1 cellular context compared by ENCODE assay signal in genomic region chr7:47766151-47766550, GRCh38.
TF ChIP-seq lines count a peak whose summit lies in the region.

No MANE protein-coding gene starts in this region.

TF ChIP-seq in A549, 52 proteins besides CTCF, POLR2A, EP300 and RAD21 (continued from another document):
- TF ChIP-seq, protein P1, sequence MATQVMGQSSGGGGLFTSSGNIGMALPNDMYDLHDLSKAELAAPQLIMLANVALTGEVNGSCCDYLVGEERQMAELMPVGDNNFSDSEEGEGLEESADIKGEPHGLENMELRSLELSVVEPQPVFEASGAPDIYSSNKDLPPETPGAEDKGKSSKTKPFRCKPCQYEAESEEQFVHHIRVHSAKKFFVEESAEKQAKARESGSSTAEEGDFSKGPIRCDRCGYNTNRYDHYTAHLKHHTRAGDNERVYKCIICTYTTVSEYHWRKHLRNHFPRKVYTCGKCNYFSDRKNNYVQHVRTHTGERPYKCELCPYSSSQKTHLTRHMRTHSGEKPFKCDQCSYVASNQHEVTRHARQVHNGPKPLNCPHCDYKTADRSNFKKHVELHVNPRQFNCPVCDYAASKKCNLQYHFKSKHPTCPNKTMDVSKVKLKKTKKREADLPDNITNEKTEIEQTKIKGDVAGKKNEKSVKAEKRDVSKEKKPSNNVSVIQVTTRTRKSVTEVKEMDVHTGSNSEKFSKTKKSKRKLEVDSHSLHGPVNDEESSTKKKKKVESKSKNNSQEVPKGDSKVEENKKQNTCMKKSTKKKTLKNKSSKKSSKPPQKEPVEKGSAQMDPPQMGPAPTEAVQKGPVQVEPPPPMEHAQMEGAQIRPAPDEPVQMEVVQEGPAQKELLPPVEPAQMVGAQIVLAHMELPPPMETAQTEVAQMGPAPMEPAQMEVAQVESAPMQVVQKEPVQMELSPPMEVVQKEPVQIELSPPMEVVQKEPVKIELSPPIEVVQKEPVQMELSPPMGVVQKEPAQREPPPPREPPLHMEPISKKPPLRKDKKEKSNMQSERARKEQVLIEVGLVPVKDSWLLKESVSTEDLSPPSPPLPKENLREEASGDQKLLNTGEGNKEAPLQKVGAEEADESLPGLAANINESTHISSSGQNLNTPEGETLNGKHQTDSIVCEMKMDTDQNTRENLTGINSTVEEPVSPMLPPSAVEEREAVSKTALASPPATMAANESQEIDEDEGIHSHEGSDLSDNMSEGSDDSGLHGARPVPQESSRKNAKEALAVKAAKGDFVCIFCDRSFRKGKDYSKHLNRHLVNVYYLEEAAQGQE (IDR thresholded peaks at IDR 0.05) = no peak
- no peak for TF ChIP-seq HOXA7 (CRISPR knock-in tag; IDR thresholded peaks at IDR 0.05)
